ENCODE assay signal across 7 cellular contexts in the genomic region with DNA sequence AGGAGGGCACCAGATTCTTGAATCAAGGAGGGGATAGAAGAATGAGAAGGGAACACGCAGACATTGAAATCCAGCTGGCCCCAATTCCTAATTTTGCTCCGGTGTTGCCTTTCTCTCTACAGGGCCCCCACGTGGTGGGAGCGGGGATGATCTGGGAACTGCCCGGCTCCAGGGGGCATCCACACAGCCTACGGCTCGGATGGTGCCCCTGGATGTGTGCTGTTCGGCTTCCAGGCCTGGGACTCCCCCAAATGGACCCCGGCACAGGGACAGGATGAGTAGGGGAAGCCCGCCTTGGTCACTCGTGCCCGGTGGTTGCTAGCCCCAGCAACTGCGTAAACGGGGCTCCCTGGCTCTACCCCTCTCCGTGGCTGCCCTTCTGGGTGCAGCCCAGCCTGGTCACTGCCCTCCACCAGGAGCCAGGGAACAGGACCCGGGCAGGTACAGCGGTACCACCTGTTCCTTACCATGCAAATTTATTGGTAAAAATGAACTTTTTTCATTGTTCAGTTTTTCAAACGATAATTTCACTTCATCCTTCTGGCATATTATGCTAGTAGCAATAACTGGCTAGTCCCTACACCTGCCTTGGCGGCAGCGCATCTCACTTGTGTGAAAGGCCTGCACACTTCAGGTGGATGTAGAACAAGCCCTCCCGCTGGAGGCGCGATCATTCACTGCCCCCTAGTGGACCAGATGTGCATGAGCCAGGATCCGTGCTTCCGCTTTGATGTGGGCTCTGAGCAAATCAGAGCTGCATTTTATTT.
A peak's percentile ranks its signal among the peaks of the same experiment; 100 is the strongest.
DNase-seq lines count a peak whose midpoint lies in the region; ATAC-seq and TF ChIP-seq lines count a peak whose summit lies in the region.

No MANE protein-coding gene starts in this region.

- DNase-seq in NCI-H146 (lab: John Stamatoyannopoulos, UW) (peak; percentile 68), T-helper 2 cell (peak; percentile 42 to 92 (median 66)), adrenal gland (peak; percentile 74 to 92 (median 81)), left ventricle myocardium inferior (peak; percentile 67), sciatic nerve (ENCODE audit: low spot score) (peak; percentile 91)

- no peaks in the 10 kb centered on the region for H3K9me3 ChIP-seq in adrenal gland (replicated peaks in 1 of 3)
- H3K9me3 ChIP-seq in left ventricle myocardium inferior (replicated peaks): no peaks in the 10 kb centered on the region

- WGBS in adrenal gland, 4 donors: 15 to 31% (median 26%) methylated on average over 10 to 25 of the region's 25 CpGs

- H3K4me1 ChIP-seq in adrenal gland (replicated peaks in 1 of 2): peaks cover 12 to 21% of the 10 kb centered on the region in 2 donors
- H3K4me1 ChIP-seq in left ventricle myocardium inferior: peaks cover 26% of the 10 kb centered on the region

- H3K27me3 ChIP-seq in adrenal gland: no peaks in the 10 kb centered on the region
- H3K27me3 ChIP-seq in left ventricle myocardium inferior (ENCODE audit: low read depth): peaks cover 17% of the 10 kb centered on the region

- intact Hi-C loops in adrenal gland (cut with DNase I) (loop anchor here in 1 of 2 donors (5.0 kb wide), 1 partner anchor 912 kb away; no protein-coding TSS in a partner anchor), left ventricle myocardium inferior (cut with micrococcal nuclease) (no loop called here), sciatic nerve (cut with DNase I) (no loop called here)

- H3K27ac ChIP-seq in adrenal gland (no peak overlapping the region), left ventricle myocardium inferior (replicated peaks) (no peak overlapping the region)

- TF ChIP-seq CTCF in adrenal gland (IDR thresholded peaks at IDR 0.05) (peak; percentile 86 to 97 (median 91)), left ventricle myocardium inferior (IDR thresholded peaks at IDR 0.05; ENCODE audit: borderline replicate concordance) (peak; percentile 96)

- H3K36me3 ChIP-seq in adrenal gland (replicated peaks in 1 of 2) (no peaks in the 10 kb centered on the region), left ventricle myocardium inferior (no peaks in the 10 kb centered on the region)

- ATAC-seq in GM18498 (IDR thresholded peaks at IDR 0.05; ENCODE audit: unreplicated experiment) (peak; percentile 80), HG02798 (IDR thresholded peaks at IDR 0.05; ENCODE audit: poor library complexity, unreplicated experiment) (peak; percentile 87), sciatic nerve (peak; percentile 91)

- TF ChIP-seq POLR2A in adrenal gland (IDR thresholded peaks at IDR 0.05): no peak

- H3K4me3 ChIP-seq in adrenal gland (no peak overlapping the region), left ventricle myocardium inferior (no peak overlapping the region)
